In genomic region chr1:8674912-8675311, GRCh38 we compare ENCODE assay signal across 15 cellular contexts.
A peak's percentile ranks its signal among the peaks of the same experiment; 100 is the strongest.
DNase-seq lines count a peak whose midpoint lies in the region; FAIRE-seq and TF ChIP-seq lines count a peak whose summit lies in the region.
"Had no signal": no experiment of that assay in that cellular context is flagged by ENCODE, and none has a peak within 500 bp of the region (broad histone marks: within the 10 kb centered on the region; RNA-seq: fewer than 3 reads in every experiment).

No MANE protein-coding gene starts in this region.

- FAIRE-seq in astrocyte (lab: Jason Lieb, UNC) (no peak), GM19239 (lab: Jason Lieb, UNC) (no peak)
- FAIRE-seq: kidney had no signal

- DNase-seq in EL (peak; percentile 71), LHCN-M2 (ENCODE audit: low read depth) (peak; percentile 33), astrocyte (ENCODE audit: low read depth) (peak; percentile 30), T-helper 9 cell (no peak), activated gamma-delta T cell (lab: John Stamatoyannopoulos, UW) (no peak), GM19239 (ENCODE audit: insufficient read length, low spot score) (no peak), epidermal melanocyte (ENCODE audit: insufficient read length, low spot score) (no peak)
- DNase-seq: C1 segment of cervical spinal cord; Kasumi-1; kidney; NK-92 treated with Interleukin-12 subunit alpha and Interleukin-12 subunit beta, amount 100 ng/mL, for 24 hours; stimulated activated CD4-positive, alpha-beta T cell treated with anti-CD3 and anti-CD28 coated beads, Interleukin-4, amount 100 ng/mL, for 24 hours; stimulated activated naive CD4-positive, alpha-beta T cell had no signal

- H3K4me1 Mint-ChIP-seq in astrocyte (ENCODE audit: low read depth, unreplicated experiment) (peaks cover 49% of the 10 kb centered on the region), nephron (peaks cover 40% of the 10 kb centered on the region)

- H3K27ac Mint-ChIP-seq in astrocyte (ENCODE audit: unreplicated experiment), result no peak overlapping the region
- peak overlapping the region; percentile 52 to 84 (median 76) for H3K27ac Mint-ChIP-seq in nephron

- peak overlapping the region; percentile 0 for H3K4me2 ChIP-seq in astrocyte (ENCODE audit: low read length)

- no peak overlapping the region for H3K4me3 Mint-ChIP-seq in astrocyte (ENCODE audit: unreplicated experiment)
- no peak overlapping the region for H3K4me3 Mint-ChIP-seq in nephron

- H3K79me2 ChIP-seq in astrocyte (ENCODE audit: insufficient read depth, low read length), result peaks cover 59% of the 10 kb centered on the region

- no peaks in the 10 kb centered on the region for H3K36me3 ChIP-seq in astrocyte (ENCODE audit: insufficient read depth, low read length)
- H3K36me3 ChIP-seq: gastroesophageal sphincter had no signal

- no peaks in the 10 kb centered on the region for H3K9me3 ChIP-seq in astrocyte (ENCODE audit: insufficient read depth, low read depth, low read length)
- H3K9me3 ChIP-seq: gastroesophageal sphincter had no signal

- H4K20me1 ChIP-seq in astrocyte (ENCODE audit: insufficient read depth, low read length), result peaks cover 64% of the 10 kb centered on the region

- H3K27me3 ChIP-seq in astrocyte (ENCODE audit: insufficient read depth, low read length), result no peaks in the 10 kb centered on the region
- H3K27me3 ChIP-seq: gastroesophageal sphincter had no signal

- H3K27me3 Mint-ChIP-seq in astrocyte (ENCODE audit: low read depth, unreplicated experiment) (no peaks in the 10 kb centered on the region), nephron (ENCODE audit: low read depth) (no peaks in the 10 kb centered on the region)

- peaks cover 22% of the 10 kb centered on the region for H3K4me1 ChIP-seq in astrocyte (ENCODE audit: insufficient read depth, low read length)

- H3K4me3 ChIP-seq in astrocyte (ENCODE audit: insufficient read depth, low read depth, low read length), result no peak overlapping the region
- H3K4me3 ChIP-seq: gastroesophageal sphincter had no signal

- no peak for TF ChIP-seq CTCF in astrocyte (IDR thresholded peaks at IDR 0.05; ENCODE audit: insufficient read depth, low read depth, low read length)
- TF ChIP-seq CTCF in nephron (IDR thresholded peaks at IDR 0.05; ENCODE audit: unreplicated experiment in 3 of 3), result no peak

- peaks cover 2% of the 10 kb centered on the region for H3K36me3 Mint-ChIP-seq in astrocyte (ENCODE audit: low read depth, unreplicated experiment)
- H3K36me3 Mint-ChIP-seq in nephron (ENCODE audit: low read depth), result no peaks in the 10 kb centered on the region

- no peak overlapping the region for H3K27ac ChIP-seq in astrocyte (ENCODE audit: low read depth, low read length)
- H3K27ac ChIP-seq: gastroesophageal sphincter had no signal

- H3K9ac ChIP-seq in astrocyte (ENCODE audit: low read length), result no peak overlapping the region

- H2AFZ ChIP-seq in astrocyte (ENCODE audit: low read depth, low read length), result no peak overlapping the region

- H3K9me3 Mint-ChIP-seq in astrocyte (ENCODE audit: unreplicated experiment) (no peaks in the 10 kb centered on the region), nephron (no peaks in the 10 kb centered on the region)

Comparison
In these comparisons a context has a peak if more than half of its experiments do, and no peak if none do; other contexts are left out.
1. DNase-seq: peak in EL (single experiment), LHCN-M2 (single experiment) and astrocyte (single experiment); none in T-helper 9 cell (single experiment), activated gamma-delta T cell (single experiment), GM19239 (single experiment) and epidermal melanocyte (single experiment).